In genomic region chr4:101987623-101988243, GRCh38 we compare ENCODE assay signal across 11 cellular contexts.
DNase-seq lines count a peak whose midpoint lies in the region; ATAC-seq and TF ChIP-seq lines count a peak whose summit lies in the region.
"Had no signal": no experiment of that assay in that cellular context is flagged by ENCODE, and none has a peak within 500 bp of the region (broad histone marks: within the 10 kb centered on the region; RNA-seq: fewer than 3 reads in every experiment).

No MANE protein-coding gene starts in this region.

- no peaks in the 10 kb centered on the region for H3K9me3 ChIP-seq in MM.1S (replicated peaks; ENCODE audit: insufficient read depth, low read length)
- H3K9me3 ChIP-seq: lower lobe of right lung had no signal

- H3K4me2 ChIP-seq in MM.1S (ENCODE audit: low read depth, low read length) = no peak overlapping the region

- H3F3A ChIP-seq in MM.1S (ENCODE audit: insufficient read depth, low read length) = no peaks in the 10 kb centered on the region

- H3K4me3 Mint-ChIP-seq in activated T-helper 2 cell treated with anti-CD3 and anti-CD28 coated beads, Interferon-gamma antibody, Interleukin-2, Interleukin-4, amounts not matched to agents 10 μg/mL and 5 μg/mL and 100 μg/mL, durations not matched to agents 14 hours and 24 hours and 36 hours (ENCODE audit: low read depth) = no peak overlapping the region

- DNase-seq in MM.1S = peak; percentile 31
- no peak for DNase-seq in NCI-H2196 treated with DMSO at 0.1 percent for 48 hours (lab: John Stamatoyannopoulos, UW; ENCODE audit: unreplicated experiment)
- DNase-seq in D341Med (ENCODE audit: low spot score) = no peak
- no peak for DNase-seq in activated T-helper 2 cell treated with anti-CD3 and anti-CD28 coated beads, Interferon-gamma antibody, Interleukin-2, Interleukin-4, amounts not matched to agents 10 μg/mL and 5 μg/mL and 100 μg/mL, durations not matched to agents 14 hours and 24 hours and 36 hours (ENCODE audit: low spot score)
- no peak for DNase-seq in medulla oblongata (ENCODE audit: extremely low spot score)
- DNase-seq: caudate nucleus, lower lobe of right lung, NCI-H187 treated with DMSO at 0.1 percent for 48 hours had no signal

- H3K9ac ChIP-seq in MM.1S (ENCODE audit: low read length) = no peak overlapping the region

- H3K79me2 ChIP-seq in MM.1S (ENCODE audit: low read length) = no peaks in the 10 kb centered on the region

- H3K27me3 ChIP-seq in MM.1S (replicated peaks; ENCODE audit: insufficient read depth, low read length) = no peaks in the 10 kb centered on the region

- H3K9me2 ChIP-seq in MM.1S (replicated peaks; ENCODE audit: insufficient read depth, low read length) = no peaks in the 10 kb centered on the region

- no peak overlapping the region for H3K27ac Mint-ChIP-seq in activated T-helper 2 cell treated with anti-CD3 and anti-CD28 coated beads, Interferon-gamma antibody, Interleukin-2, Interleukin-4, amounts not matched to agents 10 μg/mL and 5 μg/mL and 100 μg/mL, durations not matched to agents 14 hours and 24 hours and 36 hours

- intact Hi-C loops in activated T-helper 2 cell treated with anti-CD3 and anti-CD28 coated beads, Interferon-gamma antibody, Interleukin-2, Interleukin-4, amounts not matched to agents 10 μg/mL and 5 μg/mL and 100 μg/mL, durations not matched to agents 14 hours and 24 hours and 36 hours (cut with micrococcal nuclease) = no loop called here

- H3K9me3 Mint-ChIP-seq in activated T-helper 2 cell treated with anti-CD3 and anti-CD28 coated beads, Interferon-gamma antibody, Interleukin-2, Interleukin-4, amounts not matched to agents 10 μg/mL and 5 μg/mL and 100 μg/mL, durations not matched to agents 14 hours and 24 hours and 36 hours = no peaks in the 10 kb centered on the region

- no peak overlapping the region for H3K4me3 ChIP-seq in MM.1S (ENCODE audit: low read length)
- H3K4me3 ChIP-seq: lower lobe of right lung had no signal

- no peak overlapping the region for H3K27ac ChIP-seq in MM.1S (ENCODE audit: low read length)
- H3K27ac ChIP-seq: lower lobe of right lung had no signal

- no peak for TF ChIP-seq CTCF in MM.1S (IDR thresholded peaks at IDR 0.05; ENCODE audit: low read length)

- no peaks in the 10 kb centered on the region for H3K36me3 ChIP-seq in MM.1S (replicated peaks; ENCODE audit: insufficient read depth, low read length)
- H3K36me3 ChIP-seq: lower lobe of right lung had no signal

- H3K4me1 ChIP-seq in MM.1S (ENCODE audit: low read length) = no peaks in the 10 kb centered on the region
- H3K4me1 ChIP-seq: lower lobe of right lung had no signal

- H2AFZ ChIP-seq in MM.1S (ENCODE audit: low read length) = no peak overlapping the region

- H3K27me3 Mint-ChIP-seq in activated T-helper 2 cell treated with anti-CD3 and anti-CD28 coated beads, Interferon-gamma antibody, Interleukin-2, Interleukin-4, amounts not matched to agents 10 μg/mL and 5 μg/mL and 100 μg/mL, durations not matched to agents 14 hours and 24 hours and 36 hours (ENCODE audit: low read depth) = peaks cover 5% of the 10 kb centered on the region

- ATAC-seq in GM18498 (IDR thresholded peaks at IDR 0.05; ENCODE audit: unreplicated experiment) = peak; percentile 92
- ATAC-seq in GM21360 (IDR thresholded peaks at IDR 0.05; ENCODE audit: unreplicated experiment) = peak; percentile 94
- peak; percentile 80 for ATAC-seq in HG02973 (IDR thresholded peaks at IDR 0.05; ENCODE audit: unreplicated experiment)
- ATAC-seq: lower lobe of right lung had no signal

- no peaks in the 10 kb centered on the region for H3K4me1 Mint-ChIP-seq in activated T-helper 2 cell treated with anti-CD3 and anti-CD28 coated beads, Interferon-gamma antibody, Interleukin-2, Interleukin-4, amounts not matched to agents 10 μg/mL and 5 μg/mL and 100 μg/mL, durations not matched to agents 14 hours and 24 hours and 36 hours (ENCODE audit: low read depth)

- no peaks in the 10 kb centered on the region for H4K20me1 ChIP-seq in MM.1S (ENCODE audit: insufficient read depth, low read length)

- no peaks in the 10 kb centered on the region for H3K36me3 Mint-ChIP-seq in activated T-helper 2 cell treated with anti-CD3 and anti-CD28 coated beads, Interferon-gamma antibody, Interleukin-2, Interleukin-4, amounts not matched to agents 10 μg/mL and 5 μg/mL and 100 μg/mL, durations not matched to agents 14 hours and 24 hours and 36 hours (ENCODE audit: low read depth)
